ENCODE assay signal across 8 cellular contexts in genomic region chr1:230066036-230066435, GRCh38. TPM values are rescaled to one million over a fixed set of nuclear protein-coding genes. Genes with fewer than 3 reads are reported as not detected.
DNase-seq lines count a peak whose midpoint lies in the region; ATAC-seq and TF ChIP-seq lines count a peak whose summit lies in the region.

No MANE protein-coding gene starts in this region.

- H3K36me3 Mint-ChIP-seq in CD14-positive monocyte = peaks cover 3 to 6% of the 10 kb centered on the region in 2 donors
- peaks cover 6% of the 10 kb centered on the region for H3K36me3 Mint-ChIP-seq in natural killer cell treated with Interleukin-12 subunit alpha and Interleukin-12 subunit beta and Interleukin-15 and Interleukin-18, amount 100 ng/mL, for 72 hours

- no peaks in the 10 kb centered on the region for H3K27me3 ChIP-seq in KMS-11 (ENCODE audit: insufficient read depth, low read depth)

- H3K9me3 Mint-ChIP-seq in CD14-positive monocyte = peaks cover under 1 to 6% (median 3%) of the 10 kb centered on the region in 7 donors
- H3K9me3 Mint-ChIP-seq in natural killer cell treated with Interleukin-12 subunit alpha and Interleukin-12 subunit beta and Interleukin-15 and Interleukin-18, amount 100 ng/mL, for 72 hours = peaks cover 2% of the 10 kb centered on the region

- H3K4me1 Mint-ChIP-seq in CD14-positive monocyte = peaks cover 48% of the 10 kb centered on the region
- H3K4me1 Mint-ChIP-seq in natural killer cell treated with Interleukin-12 subunit alpha and Interleukin-12 subunit beta and Interleukin-15 and Interleukin-18, amount 100 ng/mL, for 72 hours (ENCODE audit: low read depth in 2 of 2) = peaks cover 29 to 35% of the 10 kb centered on the region in 2 donors

- peak overlapping the region; percentile 83 to 96 (median 91) for H3K27ac Mint-ChIP-seq in CD14-positive monocyte
- H3K27ac Mint-ChIP-seq in natural killer cell treated with Interleukin-12 subunit alpha and Interleukin-12 subunit beta and Interleukin-15 and Interleukin-18, amount 100 ng/mL, for 72 hours = peak overlapping the region; percentile 75 to 88

- H3K79me2 ChIP-seq in KMS-11 (ENCODE audit: insufficient read depth, low read depth) = peaks cover 37% of the 10 kb centered on the region

- TF ChIP-seq CTCF in CD14-positive monocyte (IDR thresholded peaks at IDR 0.05) = no peak
- TF ChIP-seq CTCF in KMS-11 (conservative IDR thresholded peaks at IDR 0.05; ENCODE audit: low read depth, low read length) = no peak

- intact Hi-C loops in CD14-positive monocyte (cut with micrococcal nuclease) = loop anchor here (5.0 to 10.0 kb wide), 5 partner anchors 34 to 441 kb away; partner anchors contain the start of genes TAF5L (in 2 of the 2) and URB2 (in 2 of the 2)

- peaks cover 17% of the 10 kb centered on the region for H4K20me1 ChIP-seq in KMS-11 (ENCODE audit: insufficient read depth)

- DNase-seq in CD14-positive monocyte (ENCODE audit: low spot score) (no peak), caudate nucleus (lab: John Stamatoyannopoulos, UW) (no peak), C1 segment of cervical spinal cord (lab: John Stamatoyannopoulos, UW) (no peak)
- DNase-seq in natural killer cell treated with Interleukin-12 subunit alpha and Interleukin-12 subunit beta and Interleukin-15 and Interleukin-18, amount 100 ng/mL, for 72 hours (ENCODE audit: low spot score) = no peak
- DNase-seq in stimulated activated CD4-positive, alpha-beta T cell treated with anti-CD3 and anti-CD28 coated beads, Interleukin-2, amount 100 ng/mL, for 24 hours = no peak

- ATAC-seq in natural killer cell treated with Interleukin-12 subunit alpha and Interleukin-12 subunit beta and Interleukin-15 and Interleukin-18, amount 100 ng/mL, for 72 hours = no peak
- ATAC-seq in GM18505 (IDR thresholded peaks at IDR 0.05; ENCODE audit: unreplicated experiment) (no peak), HG03280 (IDR thresholded peaks at IDR 0.05; ENCODE audit: unreplicated experiment) (no peak)

- H3K27ac ChIP-seq in KMS-11 = peak overlapping the region; percentile 70
- H3K27ac ChIP-seq in caudate nucleus (ENCODE audit: low read depth, low read length) = peak overlapping the region; percentile 70

- H3K4me1 ChIP-seq in KMS-11 (ENCODE audit: low read depth, poor library complexity, severe bottlenecking) = peaks cover 30% of the 10 kb centered on the region

- H3K4me2 ChIP-seq in KMS-11 = peak overlapping the region; percentile 81

- peak overlapping the region; percentile 68 for H2AFZ ChIP-seq in KMS-11 (ENCODE audit: low read depth)

- H3K27me3 Mint-ChIP-seq in CD14-positive monocyte (ENCODE audit: low read depth in 3 of 3) = peaks cover 1 to 3% (median 2%) of the 10 kb centered on the region in 3 donors
- peaks cover 6 to 11% of the 10 kb centered on the region in 2 donors for H3K27me3 Mint-ChIP-seq in natural killer cell treated with Interleukin-12 subunit alpha and Interleukin-12 subunit beta and Interleukin-15 and Interleukin-18, amount 100 ng/mL, for 72 hours

- H3K9ac ChIP-seq in KMS-11 = peak overlapping the region; percentile 67

- H3K4me3 Mint-ChIP-seq in CD14-positive monocyte = peak overlapping the region; percentile 87 to 88
- peak overlapping the region; percentile 87 for H3K4me3 Mint-ChIP-seq in natural killer cell treated with Interleukin-12 subunit alpha and Interleukin-12 subunit beta and Interleukin-15 and Interleukin-18, amount 100 ng/mL, for 72 hours

- H3K4me3 ChIP-seq in KMS-11 (IDR thresholded peaks at IDR 0.05; ENCODE audit: insufficient read depth, low read depth, low read length) = peak overlapping the region; percentile 89

- no peak for TF ChIP-seq POLR2A in GM18505 (IDR thresholded peaks at IDR 0.05; ENCODE audit: borderline replicate concordance, extremely low read depth, insufficient read depth, insufficient read length)

- H3K36me3 ChIP-seq in KMS-11 (ENCODE audit: insufficient read depth) = no peaks in the 10 kb centered on the region

RNA-seq across cellular contexts. Expression of gene GALNT2, which starts 1.0 kb away (rescaled TPM):
- polyA plus RNA-seq in CD14-positive monocyte = 10 to 100 TPM; 19.6 to 23.4 TPM
- 10 to 100 TPM; 37.7 to 51.5 TPM for total RNA-seq in natural killer cell treated with Interleukin-12 subunit alpha and Interleukin-12 subunit beta and Interleukin-15 and Interleukin-18, amount 100 ng/mL, for 72 hours
